Comparison of ENCODE assay signal across 9 cellular contexts in the genomic region with DNA sequence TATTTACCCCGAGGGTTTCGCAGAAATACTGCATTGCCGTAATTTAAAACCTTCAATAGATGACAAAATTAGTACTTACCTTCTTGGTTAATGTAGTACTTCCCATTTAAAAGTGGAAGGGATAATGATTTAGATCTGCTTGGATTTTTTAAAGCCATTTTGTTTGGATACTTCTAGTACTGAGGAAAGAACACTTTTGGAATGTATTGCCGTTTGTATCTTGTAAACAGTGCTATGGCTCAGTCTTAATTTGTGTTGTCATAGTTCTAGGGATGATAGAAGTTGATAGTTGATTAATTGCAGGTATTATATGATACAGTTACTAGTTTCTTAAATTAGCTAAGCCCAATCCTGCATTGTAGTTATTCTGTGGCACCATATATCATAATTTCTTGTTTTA. TPM values are rescaled to one million over a fixed set of nuclear protein-coding genes. Genes with fewer than 3 reads are reported as not detected.
A peak's percentile ranks its signal among the peaks of the same experiment; 100 is the strongest.
DNase-seq lines count a peak whose midpoint lies in the region; ATAC-seq and TF ChIP-seq lines count a peak whose summit lies in the region.
"Had no signal": no experiment of that assay in that cellular context is flagged by ENCODE, and none has a peak within 500 bp of the region (broad histone marks: within the 10 kb centered on the region; RNA-seq: fewer than 3 reads in every experiment).

No MANE protein-coding gene starts in this region.

- H3K4me3 ChIP-seq in right atrium auricular region, result peak overlapping the region; percentile 88 to 92
- H3K4me3 ChIP-seq in ascending aorta, result peak overlapping the region; percentile 89 to 97
- peak overlapping the region in 1 of 2 experiments; percentile 95 for H3K4me3 ChIP-seq in mesenchymal stem cell (ENCODE audit: insufficient read depth in 1 of 2, low read depth in 1 of 2, low read length in 2 of 2)
- H3K4me3 ChIP-seq in vagina, result peak overlapping the region; percentile 69 to 74

- H3K4me1 ChIP-seq in right atrium auricular region, result peaks cover 0 to 66% of the 10 kb centered on the region in 2 donors
- H3K4me1 ChIP-seq in ascending aorta, result peaks cover 6 to 44% of the 10 kb centered on the region in 2 donors
- H3K4me1 ChIP-seq in mesenchymal stem cell (ENCODE audit: control insufficient read depth, insufficient read depth, low read depth, low read length), result peaks cover 3% of the 10 kb centered on the region
- H3K4me1 ChIP-seq in vagina, result peaks cover 80% of the 10 kb centered on the region

- H3K4ac ChIP-seq in mesenchymal stem cell (ENCODE audit: low read depth in 1 of 2, low read length in 2 of 2), result no peak overlapping the region

- peak overlapping the region; percentile 95 for H3K9ac ChIP-seq in mesenchymal stem cell (ENCODE audit: low read length)

- H2AFZ ChIP-seq in mesenchymal stem cell (ENCODE audit: low read depth, low read length), result no peak overlapping the region

- H3K14ac ChIP-seq in mesenchymal stem cell (ENCODE audit: low read length in 2 of 2), result no peak overlapping the region

- H3K18ac ChIP-seq in mesenchymal stem cell (ENCODE audit: low read depth in 1 of 2, low read length in 2 of 2), result no peak overlapping the region

- no peak for TF ChIP-seq CTCF in right atrium auricular region (IDR thresholded peaks at IDR 0.05)
- TF ChIP-seq CTCF in ascending aorta (IDR thresholded peaks at IDR 0.05), result no peak
- TF ChIP-seq CTCF in vagina (IDR thresholded peaks at IDR 0.05), result no peak

- H3K9me3 ChIP-seq in right atrium auricular region (no peaks in the 10 kb centered on the region), ascending aorta (no peaks in the 10 kb centered on the region), mesenchymal stem cell (ENCODE audit: control insufficient read depth, low read length) (no peaks in the 10 kb centered on the region), vagina (no peaks in the 10 kb centered on the region)

- H2BK15ac ChIP-seq in mesenchymal stem cell (ENCODE audit: low read depth, poor library complexity, severe bottlenecking), result no peak overlapping the region

- H2BK12ac ChIP-seq in mesenchymal stem cell (ENCODE audit: low read length in 2 of 2), result no peak overlapping the region

- H3K79me1 ChIP-seq in mesenchymal stem cell (replicated peaks; ENCODE audit: low read length, poor library complexity, severe bottlenecking), result peaks cover 2% of the 10 kb centered on the region

- no peak overlapping the region for H4K8ac ChIP-seq in mesenchymal stem cell (ENCODE audit: low read length)

- H4K91ac ChIP-seq in mesenchymal stem cell (ENCODE audit: low read length), result no peak overlapping the region

- H2AK5ac ChIP-seq in mesenchymal stem cell (ENCODE audit: low read length, severe bottlenecking), result no peak overlapping the region

- no peak overlapping the region for H2BK5ac ChIP-seq in mesenchymal stem cell (ENCODE audit: low read depth, low read length, poor library complexity, severe bottlenecking)

- H3K23ac ChIP-seq in mesenchymal stem cell (ENCODE audit: low read length in 2 of 2), result no peak overlapping the region

- DNase-seq in right atrium auricular region (ENCODE audit: low spot score), result no peak
- no peak for DNase-seq in Right ventricle myocardium superior
- no peak for DNase-seq in ascending aorta (ENCODE audit: low spot score in 2 of 2)
- DNase-seq in mesenchymal stem cell, result peak; percentile 37
- DNase-seq in vagina (ENCODE audit: extremely low spot score in 2 of 2), result no peak
- no peak for DNase-seq in DMS53 treated with DMSO at 0.1 percent for 48 hours (lab: John Stamatoyannopoulos, UW; ENCODE audit: unreplicated experiment)
- DNase-seq: NCI-H510A had no signal

- peak overlapping the region; percentile 16 for H3K4me2 ChIP-seq in mesenchymal stem cell (ENCODE audit: low read length, poor library complexity, severe bottlenecking)

- intact Hi-C loops in Right ventricle myocardium superior (cut with DNase I), result no loop called here
- intact Hi-C loops in ascending aorta (cut with DNase I), result loop anchor here (5.0 to 10.0 kb wide), 2 partner anchors 108 to 485 kb away; a partner anchor contains a TSS
- intact Hi-C loops in vagina (cut with DNase I), result no loop called here

- WGBS in mesenchymal stem cell, result 0% methylated on average over 1 of the region's 4 CpGs

- peak overlapping the region; percentile 78 to 93 for H3K27ac ChIP-seq in right atrium auricular region
- peak overlapping the region; percentile 63 to 94 for H3K27ac ChIP-seq in ascending aorta
- no peak overlapping the region for H3K27ac ChIP-seq in mesenchymal stem cell (ENCODE audit: low read length, poor library complexity, severe bottlenecking)
- no peak overlapping the region for H3K27ac ChIP-seq in vagina

- no peak for TF ChIP-seq POLR2A in vagina (IDR thresholded peaks at IDR 0.05)

- no peaks in the 10 kb centered on the region for H3K27me3 ChIP-seq in right atrium auricular region
- no peaks in the 10 kb centered on the region for H3K27me3 ChIP-seq in ascending aorta
- H3K27me3 ChIP-seq in mesenchymal stem cell (ENCODE audit: control insufficient read depth in 1 of 2, insufficient read depth in 1 of 2, low read length in 2 of 2), result no peaks in the 10 kb centered on the region
- no peaks in the 10 kb centered on the region for H3K27me3 ChIP-seq in vagina

- ATAC-seq in Right ventricle myocardium superior (ENCODE audit: poor library complexity), result no peak
- no peak for ATAC-seq in HG02642 (IDR thresholded peaks at IDR 0.05; ENCODE audit: poor library complexity, unreplicated experiment)
- ATAC-seq in HG03565 (IDR thresholded peaks at IDR 0.05; ENCODE audit: unreplicated experiment), result no peak

- no peaks in the 10 kb centered on the region for H3K36me3 ChIP-seq in right atrium auricular region
- H3K36me3 ChIP-seq in ascending aorta, result no peaks in the 10 kb centered on the region
- peaks cover 3 to 33% of the 10 kb centered on the region in 2 experiments for H3K36me3 ChIP-seq in mesenchymal stem cell (ENCODE audit: control insufficient read depth in 1 of 2, insufficient read depth in 2 of 2, low read depth in 1 of 2, low read length in 2 of 2)
- no peaks in the 10 kb centered on the region for H3K36me3 ChIP-seq in vagina

- H2BK120ac ChIP-seq in mesenchymal stem cell (ENCODE audit: low read depth, low read length), result no peak overlapping the region

RNA-seq across cellular contexts. Expression of a gene that starts 33.1 kb away (rescaled TPM):
- total RNA-seq in right atrium auricular region (10 to 100 TPM; 62.4 to 82.2 TPM), Right ventricle myocardium superior (61.2 TPM), ascending aorta (48.5 TPM), vagina (72.7 TPM)
- polyA plus RNA-seq in mesenchymal stem cell (2013, experiment 1 of 2), result 88.3 TPM
- 88.8 TPM for polyA plus RNA-seq in mesenchymal stem cell (2013, experiment 2 of 2)

Comparison
In these comparisons a context has a peak if more than half of its experiments do, and no peak if none do; other contexts are left out.
1. H3K27ac ChIP-seq: peak in right atrium auricular region (2 of 2) and ascending aorta (2 of 2); none in mesenchymal stem cell (single experiment) and vagina (single experiment).